ENCODE assay signal across 11 cellular contexts in genomic region chr5:90096415-90097081, GRCh38.
DNase-seq lines count a peak whose midpoint lies in the region; ATAC-seq and TF ChIP-seq lines count a peak whose summit lies in the region.
"Had no signal": no experiment of that assay in that cellular context is flagged by ENCODE, and none has a peak within 500 bp of the region (broad histone marks: within the 10 kb centered on the region; RNA-seq: fewer than 3 reads in every experiment).

No MANE protein-coding gene starts in this region.

- no peaks in the 10 kb centered on the region for H4K20me1 ChIP-seq in PC-3 (ENCODE audit: low read length)

- H3K18ac ChIP-seq in trophoblast cell (ENCODE audit: low read length), result no peak overlapping the region

- no peak overlapping the region for H3K4ac ChIP-seq in trophoblast cell (ENCODE audit: low read depth, low read length)

- peak overlapping the region; percentile 55 for H2BK5ac ChIP-seq in trophoblast cell (ENCODE audit: low read depth, low read length, poor library complexity)

- TF ChIP-seq CTCF in PC-3 (conservative IDR thresholded peaks at IDR 0.05; ENCODE audit: low read depth, low read length), result no peak
- TF ChIP-seq CTCF in epithelial cell of esophagus (IDR thresholded peaks at IDR 0.05; ENCODE audit: insufficient read depth, low read depth, low read length, missing control alignments), result no peak
- no peak for TF ChIP-seq CTCF in testis (IDR thresholded peaks at IDR 0.05)

- peaks cover 5% of the 10 kb centered on the region for H3F3A ChIP-seq in PC-3 (ENCODE audit: low read length, unreplicated experiment)

- H2AK5ac ChIP-seq in trophoblast cell (ENCODE audit: low read length), result no peak overlapping the region

- H3K27me3 ChIP-seq in PC-3 (ENCODE audit: low read length), result no peaks in the 10 kb centered on the region
- no peaks in the 10 kb centered on the region for H3K27me3 ChIP-seq in trophoblast cell (ENCODE audit: insufficient read depth, low read length)
- H3K27me3 ChIP-seq in testis, result no peaks in the 10 kb centered on the region
- H3K27me3 ChIP-seq: tibial nerve had no signal

- H2BK12ac ChIP-seq in trophoblast cell (ENCODE audit: low read length), result no peak overlapping the region

- intact Hi-C loops in PC-3 (cut with micrococcal nuclease), result loop anchor here (10.0 kb wide), 1 partner anchor 72 kb away; no protein-coding TSS in a partner anchor
- intact Hi-C loops in testis (cut with DNase I; ENCODE audit: low total_unique reads), result no loop called here

- CTCF ChIA-PET in PC-3 (lab: Charles Lee), result interaction anchor here (0.7 kb wide), 1 partner anchor 347 kb away, joined by 4 read pairs; no protein-coding TSS in a partner anchor

- peak overlapping the region; percentile 36; the same call in 1 of the 2 replicates for H2AFZ ChIP-seq in PC-3 (ENCODE audit: low read length)
- no peak overlapping the region for H2AFZ ChIP-seq in trophoblast cell (ENCODE audit: insufficient read depth, low read length, poor library complexity)

- H3K36me3 ChIP-seq in PC-3 (ENCODE audit: low read depth, low read length) (no peaks in the 10 kb centered on the region), trophoblast cell (ENCODE audit: control insufficient read depth in 1 of 2, insufficient read depth in 2 of 2, low read length in 2 of 2) (no peaks in the 10 kb centered on the region), testis (ENCODE audit: low read depth, missing control alignments) (no peaks in the 10 kb centered on the region)
- H3K36me3 ChIP-seq: tibial nerve had no signal

- H2BK120ac ChIP-seq in trophoblast cell (ENCODE audit: insufficient read depth, low read length, poor library complexity), result no peak overlapping the region

- H3K79me1 ChIP-seq in trophoblast cell (ENCODE audit: low read length), result peaks cover 4% of the 10 kb centered on the region

- H3K9me3 ChIP-seq in PC-3 (ENCODE audit: low read length) (no peaks in the 10 kb centered on the region), trophoblast cell (ENCODE audit: insufficient read depth, low read depth, low read length) (no peaks in the 10 kb centered on the region), testis (no peaks in the 10 kb centered on the region)
- H3K9me3 ChIP-seq: tibial nerve had no signal

- ATAC-seq in PC-3 (peak; percentile 98), GM21423 (IDR thresholded peaks at IDR 0.05; ENCODE audit: unreplicated experiment) (no peak), HG03135 (IDR thresholded peaks at IDR 0.05; ENCODE audit: unreplicated experiment) (no peak)
- ATAC-seq: activated T-helper 17 cell treated with anti-CD3 and anti-CD28 coated beads, Interleukin-2, amount 50 U/mL, for 72 hours had no signal

- no peak overlapping the region for H3K9ac ChIP-seq in PC-3 (ENCODE audit: low read length)
- H3K9ac ChIP-seq in trophoblast cell (ENCODE audit: low read length), result no peak overlapping the region

- H3K14ac ChIP-seq in trophoblast cell (ENCODE audit: low read length), result no peak overlapping the region

- DNase-seq in DMS53 (lab: John Stamatoyannopoulos, UW) (peak; percentile 38), DMS53 treated with DMSO at 0.1 percent for 48 hours (lab: John Stamatoyannopoulos, UW; ENCODE audit: unreplicated experiment) (no peak), PC-3 (peak; percentile 91), epithelial cell of esophagus (ENCODE audit: low read depth) (peak; percentile 99), trophoblast cell (peak; percentile 56 to 63), testis (no peak)
- DNase-seq: T-helper 2 cell had no signal

- peaks cover 26% of the 10 kb centered on the region for H3K4me1 ChIP-seq in PC-3 (ENCODE audit: insufficient read depth, low read length)
- peaks cover 0 to 6% of the 10 kb centered on the region in 2 experiments for H3K4me1 ChIP-seq in trophoblast cell (ENCODE audit: control insufficient read depth in 1 of 2, insufficient read depth in 2 of 2, low read length in 2 of 2)
- H3K4me1 ChIP-seq in testis, result no peaks in the 10 kb centered on the region
- H3K4me1 ChIP-seq: tibial nerve had no signal

- H4K91ac ChIP-seq in trophoblast cell (ENCODE audit: low read depth, low read length), result no peak overlapping the region

- H3K27ac ChIP-seq in PC-3 (ENCODE audit: low read length) (peak overlapping the region; percentile 45), trophoblast cell (ENCODE audit: low read depth, low read length) (peak overlapping the region; percentile 59), testis (no peak overlapping the region)
- H3K27ac ChIP-seq: tibial nerve had no signal

- H3K79me2 ChIP-seq in PC-3 (ENCODE audit: low read length), result no peaks in the 10 kb centered on the region
- H3K79me2 ChIP-seq in trophoblast cell (ENCODE audit: control insufficient read depth, insufficient read depth, low read length, poor library complexity), result no peaks in the 10 kb centered on the region

- TF ChIP-seq POLR2A in testis (IDR thresholded peaks at IDR 0.05), result no peak

- no peak overlapping the region for H3K23ac ChIP-seq in trophoblast cell (ENCODE audit: low read length)

- WGBS in trophoblast cell (ENCODE audit: extremely low coverage, insufficient coverage, insufficient read length), result no CpG with 5 or more reads among the region's 6 CpGs
- WGBS in testis, 2 donors, result 85 to 89% methylated on average over 6 of the region's 6 CpGs

- H4K12ac ChIP-seq in trophoblast cell (ENCODE audit: low read depth, low read length), result no peak overlapping the region

- no peaks in the 10 kb centered on the region for H3K9me2 ChIP-seq in PC-3 (replicated peaks; ENCODE audit: low read length)

- peak overlapping the region; percentile 34; the same call in 1 of the 2 replicates for H3K4me3 ChIP-seq in PC-3 (ENCODE audit: low read length)
- H3K4me3 ChIP-seq in epithelial cell of esophagus (ENCODE audit: low read length), result no peak overlapping the region
- no peak overlapping the region for H3K4me3 ChIP-seq in trophoblast cell (ENCODE audit: low read depth, low read length)
- H3K4me3 ChIP-seq in testis, result no peak overlapping the region
- H3K4me3 ChIP-seq: tibial nerve had no signal

- no TSS peak for BruUV-seq in PC-3 (replicated peaks; lab: Mats Ljungman, UMichigan)

- peak overlapping the region; percentile 76 for H3K4me2 ChIP-seq in PC-3 (ENCODE audit: low read length)
- peak overlapping the region; percentile 40 for H3K4me2 ChIP-seq in trophoblast cell (ENCODE audit: low read length)

- POLR2A ChIA-PET in PC-3 (lab: Charles Lee; ENCODE audit: unreplicated experiment), result no interaction called here

- H4K8ac ChIP-seq in trophoblast cell (ENCODE audit: low read depth, low read length), result no peak overlapping the region

Comparison
In these comparisons a context has a peak if more than half of its experiments do, and no peak if none do; other contexts are left out.
1. DNase-seq: peak in DMS53 (single experiment), PC-3 (single experiment), epithelial cell of esophagus (single experiment) and trophoblast cell (2 of 2); none in DMS53 treated with DMSO at 0.1 percent for 48 hours (single experiment) and testis (single experiment).
2. H3K27ac ChIP-seq: peak in PC-3 (single experiment) and trophoblast cell (single experiment); none in testis (0 of 2).